Comparison of ENCODE assay signal across 12 cellular contexts in genomic region chr15:70596354-70597055, GRCh38.
DNase-seq lines count a peak whose midpoint lies in the region; ATAC-seq and TF ChIP-seq lines count a peak whose summit lies in the region.
"Had no signal": no experiment of that assay in that cellular context is flagged by ENCODE, and none has a peak within 500 bp of the region (broad histone marks: within the 10 kb centered on the region; RNA-seq: fewer than 3 reads in every experiment).

No MANE protein-coding gene starts in this region.

- H3K4me1 Mint-ChIP-seq in stimulated activated effector memory CD8-positive, alpha-beta T cell treated with anti-CD3 and anti-CD28 coated beads, Interleukin-12 subunit alpha, Interleukin-12 subunit beta, amount 100 ng/mL, for 72 hours = peaks cover 10% of the 10 kb centered on the region

- H3K4me3 ChIP-seq in PC-3 (ENCODE audit: low read length) (no peak overlapping the region), epithelial cell of proximal tubule (ENCODE audit: low read depth, low read length) (no peak overlapping the region), MM.1S (ENCODE audit: low read length) (no peak overlapping the region)
- H3K4me3 ChIP-seq: dorsolateral prefrontal cortex, left ventricle myocardium inferior, skin epidermis had no signal

- no peak for DNase-seq in activated naive CD4-positive, alpha-beta T cell treated with anti-CD3 and anti-CD28 coated beads, Interleukin-2, amount 50 U/mL, for 72 hours (ENCODE audit: low spot score in 2 of 2)
- no peak for DNase-seq in activated naive CD4-positive, alpha-beta T cell treated with Interleukin-2 at 50 U/mL for 16 hours
- DNase-seq in PC-3 = peak; percentile 91
- DNase-seq in epithelial cell of proximal tubule (ENCODE audit: low read depth) = peak; percentile 83
- no peak for DNase-seq in stimulated activated effector memory CD8-positive, alpha-beta T cell treated with anti-CD3 and anti-CD28 coated beads, Interleukin-12 subunit alpha, Interleukin-12 subunit beta, amount 100 ng/mL, for 72 hours (ENCODE audit: low spot score in 2 of 2)
- DNase-seq in T-helper 9 cell = no peak
- no peak for DNase-seq in sciatic nerve (ENCODE audit: low spot score)
- no peak for DNase-seq in MM.1S
- DNase-seq: dorsolateral prefrontal cortex, left ventricle myocardium inferior had no signal

- no peak for TF ChIP-seq CTCF in PC-3 (conservative IDR thresholded peaks at IDR 0.05; ENCODE audit: low read depth, low read length)
- no peak for TF ChIP-seq CTCF in epithelial cell of proximal tubule (conservative IDR thresholded peaks at IDR 0.05; ENCODE audit: low read depth, low read length)
- no peak for TF ChIP-seq CTCF in MM.1S (IDR thresholded peaks at IDR 0.05; ENCODE audit: low read length)

- peaks cover 20% of the 10 kb centered on the region for H3K4me1 ChIP-seq in PC-3 (ENCODE audit: insufficient read depth, low read length)
- no peaks in the 10 kb centered on the region for H3K4me1 ChIP-seq in MM.1S (ENCODE audit: low read length)
- H3K4me1 ChIP-seq: left ventricle myocardium inferior had no signal

- H3K27ac ChIP-seq in PC-3 (ENCODE audit: low read length) (peak overlapping the region; percentile 46), MM.1S (ENCODE audit: low read length) (no peak overlapping the region)
- H3K27ac ChIP-seq: dorsolateral prefrontal cortex, left ventricle myocardium inferior, skin epidermis had no signal

- CTCF ChIA-PET in PC-3 (lab: Charles Lee) = interaction anchor here (0.5 kb wide), 1 partner anchor 290 kb away, joined by 3 read pairs; no protein-coding TSS in a partner anchor

- H3K27ac Mint-ChIP-seq in activated naive CD4-positive, alpha-beta T cell treated with anti-CD3 and anti-CD28 coated beads, Interleukin-2, amount 50 U/mL, for 72 hours = no peak overlapping the region
- H3K27ac Mint-ChIP-seq in stimulated activated effector memory CD8-positive, alpha-beta T cell treated with anti-CD3 and anti-CD28 coated beads, Interleukin-12 subunit alpha, Interleukin-12 subunit beta, amount 100 ng/mL, for 72 hours = no peak overlapping the region
- H3K27ac Mint-ChIP-seq: stimulated activated naive CD8-positive, alpha-beta T cell treated with anti-CD3 and anti-CD28 coated beads, Interleukin-15, Interleukin-2, amounts not matched to agents 100 ng/mL and 50 ng/mL, for 24 hours had no signal

- POLR2A ChIA-PET in PC-3 (lab: Charles Lee; ENCODE audit: unreplicated experiment) = no interaction called here

- H4K20me1 ChIP-seq in PC-3 (ENCODE audit: low read length) (no peaks in the 10 kb centered on the region), MM.1S (ENCODE audit: insufficient read depth, low read length) (no peaks in the 10 kb centered on the region)

- intact Hi-C loops in PC-3 (cut with micrococcal nuclease) (no loop called here), sciatic nerve (cut with DNase I) (no loop called here)

- H3K9me2 ChIP-seq in PC-3 (replicated peaks; ENCODE audit: low read length) (no peaks in the 10 kb centered on the region), MM.1S (replicated peaks; ENCODE audit: insufficient read depth, low read length) (no peaks in the 10 kb centered on the region)

- H3K9ac ChIP-seq in PC-3 (ENCODE audit: low read length) (no peak overlapping the region), MM.1S (ENCODE audit: low read length) (no peak overlapping the region)

- H3K79me2 ChIP-seq in PC-3 (ENCODE audit: low read length) (no peaks in the 10 kb centered on the region), MM.1S (ENCODE audit: low read length) (no peaks in the 10 kb centered on the region)

- no peaks in the 10 kb centered on the region for H3K27me3 ChIP-seq in PC-3 (ENCODE audit: low read length)
- no peaks in the 10 kb centered on the region for H3K27me3 ChIP-seq in MM.1S (replicated peaks; ENCODE audit: insufficient read depth, low read length)

- no peak overlapping the region for H3K4me3 Mint-ChIP-seq in stimulated activated effector memory CD8-positive, alpha-beta T cell treated with anti-CD3 and anti-CD28 coated beads, Interleukin-12 subunit alpha, Interleukin-12 subunit beta, amount 100 ng/mL, for 72 hours
- H3K4me3 Mint-ChIP-seq: stimulated activated naive CD8-positive, alpha-beta T cell treated with anti-CD3 and anti-CD28 coated beads, Interleukin-15, Interleukin-2, amounts not matched to agents 100 ng/mL and 50 ng/mL, for 24 hours had no signal

- ATAC-seq in activated naive CD4-positive, alpha-beta T cell treated with anti-CD3 and anti-CD28 coated beads, Interleukin-2, amount 50 U/mL, for 72 hours = peak; percentile 68 to 75
- ATAC-seq in PC-3 (peak; percentile 99), sciatic nerve (no peak)
- ATAC-seq in stimulated activated effector memory CD8-positive, alpha-beta T cell treated with anti-CD3 and anti-CD28 coated beads, Interleukin-12 subunit alpha, Interleukin-12 subunit beta, amount 100 ng/mL, for 72 hours = peak; percentile 99

- H3F3A ChIP-seq in PC-3 (ENCODE audit: low read length, unreplicated experiment) = no peaks in the 10 kb centered on the region
- no peaks in the 10 kb centered on the region for H3F3A ChIP-seq in MM.1S (ENCODE audit: insufficient read depth, low read length)

- H3K36me3 ChIP-seq in PC-3 (ENCODE audit: low read depth, low read length) (no peaks in the 10 kb centered on the region), MM.1S (replicated peaks; ENCODE audit: insufficient read depth, low read length) (no peaks in the 10 kb centered on the region)
- H3K36me3 ChIP-seq: left ventricle myocardium inferior had no signal

- H3K4me2 ChIP-seq in PC-3 (ENCODE audit: low read length) (peak overlapping the region; percentile 49), MM.1S (ENCODE audit: low read depth, low read length) (no peak overlapping the region)

- peaks cover 22 to 31% of the 10 kb centered on the region in 2 donors for H3K9me3 Mint-ChIP-seq in activated naive CD4-positive, alpha-beta T cell treated with anti-CD3 and anti-CD28 coated beads, Interleukin-2, amount 50 U/mL, for 72 hours
- peaks cover 20% of the 10 kb centered on the region for H3K9me3 Mint-ChIP-seq in stimulated activated effector memory CD8-positive, alpha-beta T cell treated with anti-CD3 and anti-CD28 coated beads, Interleukin-12 subunit alpha, Interleukin-12 subunit beta, amount 100 ng/mL, for 72 hours

- 0 out of 2 replicates have a peak, but pooled peaks cover 6% of the 10 kb centered on the region for H3K9me3 ChIP-seq in PC-3 (ENCODE audit: low read length)
- no peaks in the 10 kb centered on the region for H3K9me3 ChIP-seq in MM.1S (replicated peaks; ENCODE audit: insufficient read depth, low read length)

- no TSS peak for BruUV-seq in PC-3 (replicated peaks; lab: Mats Ljungman, UMichigan)

- H3K36me3 Mint-ChIP-seq in activated naive CD4-positive, alpha-beta T cell treated with anti-CD3 and anti-CD28 coated beads, Interleukin-2, amount 50 U/mL, for 72 hours = peaks cover 22 to 32% of the 10 kb centered on the region in 2 donors
- no peaks in the 10 kb centered on the region for H3K36me3 Mint-ChIP-seq in stimulated activated effector memory CD8-positive, alpha-beta T cell treated with anti-CD3 and anti-CD28 coated beads, Interleukin-12 subunit alpha, Interleukin-12 subunit beta, amount 100 ng/mL, for 72 hours

- no peak overlapping the region for H2AFZ ChIP-seq in PC-3 (ENCODE audit: low read length)
- no peak overlapping the region for H2AFZ ChIP-seq in MM.1S (ENCODE audit: low read length)

Comparison
In these comparisons a context has a peak if more than half of its experiments do, and no peak if none do; other contexts are left out.
1. DNase-seq: peak in PC-3 (single experiment) and epithelial cell of proximal tubule (single experiment); none in activated naive CD4-positive, alpha-beta T cell treated with anti-CD3 and anti-CD28 coated beads, Interleukin-2, amount 50 U/mL, for 72 hours (0 of 2), activated naive CD4-positive, alpha-beta T cell treated with Interleukin-2 at 50 U/mL for 16 hours (single experiment), stimulated activated effector memory CD8-positive, alpha-beta T cell treated with anti-CD3 and anti-CD28 coated beads, Interleukin-12 subunit alpha, Interleukin-12 subunit beta, amount 100 ng/mL, for 72 hours (0 of 2), T-helper 9 cell (single experiment), sciatic nerve (single experiment) and MM.1S (single experiment).